ENCODE assay signal across 12 cellular contexts in genomic region chr6:14863896-14864850, GRCh38.
DNase-seq lines count a peak whose midpoint lies in the region; TF ChIP-seq lines count a peak whose summit lies in the region.
"Had no signal": no experiment of that assay in that cellular context is flagged by ENCODE, and none has a peak within 500 bp of the region (broad histone marks: within the 10 kb centered on the region; RNA-seq: fewer than 3 reads in every experiment).

No MANE protein-coding gene starts in this region.

- H3K9me3 ChIP-seq in BLaER1, result no peaks in the 10 kb centered on the region

- H3K4me1 ChIP-seq in BLaER1, result peaks cover 76% of the 10 kb centered on the region

- no peaks in the 10 kb centered on the region for H4K20me1 ChIP-seq in BLaER1

- DNase-seq in HEK293T (ENCODE audit: extremely low spot score), result peak; percentile 25
- DNase-seq in SK-N-DZ (ENCODE audit: low spot score), result peak; percentile 56
- peak; percentile 36 for DNase-seq in kidney glomerular epithelial cell (lab: John Stamatoyannopoulos, UW)
- DNase-seq in T-helper 1 cell, result no peak
- DNase-seq in NCI-H2107 (lab: John Stamatoyannopoulos, UW), result no peak
- no peak for DNase-seq in activated CD4-positive, alpha-beta T cell treated with anti-CD3 and anti-CD28 coated beads, Interleukin-2, amount 50 U/mL, for 4 hours
- no peak for DNase-seq in stimulated activated CD4-positive, alpha-beta T cell treated with anti-CD3 and anti-CD28 coated beads, Interleukin-2, amount 100 ng/mL, for 24 hours
- DNase-seq: activated T-cell treated with anti-CD3 and anti-CD28 coated beads, Interleukin-2, amount 50 U/mL, for 4 hours; naive thymus-derived CD4-positive, alpha-beta T cell; NCI-H1930; stimulated activated CD4-positive, alpha-beta T cell treated with anti-CD3 and anti-CD28 coated beads, Interleukin-15, amount 100 ng/mL, for 24 hours had no signal

- peak overlapping the region; percentile 69 for H3K27ac ChIP-seq in BLaER1

- POLR2A ChIA-PET in HEK293T (lab: Yijun Ruan, JAX), result no interaction called here

- CTCF ChIA-PET in HEK293T (lab: Yijun Ruan, JAX), result interaction anchor here (0.6 kb wide), 1 partner anchor 48 kb away, joined by 3 read pairs; no protein-coding TSS in a partner anchor

- H3K4me3 ChIP-seq in BLaER1, result no peak overlapping the region

- no peaks in the 10 kb centered on the region for H3K27me3 ChIP-seq in BLaER1

- H3K36me3 ChIP-seq in BLaER1, result no peaks in the 10 kb centered on the region

- H3K9ac ChIP-seq in BLaER1, result peak overlapping the region; percentile 55; the same call in 1 of the 2 replicates

- H3K4me2 ChIP-seq in BLaER1, result peak overlapping the region; percentile 72

TF ChIP-seq in HEK293T, 16 proteins besides CTCF, POLR2A, EP300 and RAD21:
- TF ChIP-seq ZNF384 (IDR thresholded peaks at IDR 0.05) (no peak), SP1 (IDR thresholded peaks at IDR 0.05) (no peak)

Comparison
In these comparisons a context has a peak if more than half of its experiments do, and no peak if none do; other contexts are left out.
1. DNase-seq: peak in HEK293T (single experiment), SK-N-DZ (single experiment) and kidney glomerular epithelial cell (single experiment); none in T-helper 1 cell (0 of 5), NCI-H2107 (single experiment), activated CD4-positive, alpha-beta T cell treated with anti-CD3 and anti-CD28 coated beads, Interleukin-2, amount 50 U/mL, for 4 hours (0 of 2) and stimulated activated CD4-positive, alpha-beta T cell treated with anti-CD3 and anti-CD28 coated beads, Interleukin-2, amount 100 ng/mL, for 24 hours (0 of 2).